In the genomic region with DNA sequence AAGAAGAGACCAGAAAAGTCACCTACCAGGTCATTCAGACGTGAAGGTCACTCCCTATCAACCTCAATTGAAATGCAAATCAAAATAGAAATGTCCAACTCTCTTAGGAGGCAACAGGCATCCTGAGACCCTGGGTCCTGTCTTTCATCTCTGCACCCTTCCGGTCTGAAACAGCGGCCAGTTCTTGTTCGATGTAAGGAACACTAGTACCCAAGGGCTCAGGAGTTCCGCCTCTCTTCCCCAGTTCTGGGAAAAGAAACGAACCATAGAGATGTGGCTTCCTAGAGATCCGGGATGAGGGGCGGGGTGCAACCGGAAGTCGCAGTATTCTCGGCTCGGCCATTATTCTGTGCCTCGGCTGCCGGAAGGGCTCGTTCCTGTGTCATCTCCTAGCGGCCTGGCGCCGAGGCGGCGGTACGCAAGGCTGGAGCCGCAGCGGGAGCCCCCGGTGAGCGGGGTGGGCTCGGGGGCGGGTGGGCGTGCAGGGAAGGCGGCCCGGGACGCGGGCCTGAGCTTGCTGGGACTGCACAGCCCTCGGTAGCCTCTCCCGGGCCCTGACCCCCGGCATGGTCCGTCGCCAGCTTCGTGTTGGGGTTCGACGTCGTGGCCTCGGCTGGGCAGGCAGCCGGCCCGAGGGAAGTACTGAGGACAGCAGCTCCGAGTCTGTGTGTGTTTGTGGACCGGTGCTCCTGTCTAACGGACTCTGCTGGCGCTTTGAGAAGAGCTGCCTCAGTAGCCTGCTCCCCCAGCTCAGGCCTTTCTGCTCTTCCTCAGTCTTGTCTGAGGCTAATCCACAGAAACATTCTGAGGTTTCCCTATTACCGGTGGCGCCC, we compare ENCODE assay signal across 1 cellular context.
TF ChIP-seq lines count a peak whose summit lies in the region.

A gene (plus strand): TSS at position 341 of the 833 bp plus-strand sequence. CDS start 4,119 bp downstream, outside the sequence.

TF ChIP-seq in K562, 482 proteins besides CTCF, POLR2A, EP300 and RAD21 (continued from another document and continues in another):
- TF ChIP-seq, protein P1, sequence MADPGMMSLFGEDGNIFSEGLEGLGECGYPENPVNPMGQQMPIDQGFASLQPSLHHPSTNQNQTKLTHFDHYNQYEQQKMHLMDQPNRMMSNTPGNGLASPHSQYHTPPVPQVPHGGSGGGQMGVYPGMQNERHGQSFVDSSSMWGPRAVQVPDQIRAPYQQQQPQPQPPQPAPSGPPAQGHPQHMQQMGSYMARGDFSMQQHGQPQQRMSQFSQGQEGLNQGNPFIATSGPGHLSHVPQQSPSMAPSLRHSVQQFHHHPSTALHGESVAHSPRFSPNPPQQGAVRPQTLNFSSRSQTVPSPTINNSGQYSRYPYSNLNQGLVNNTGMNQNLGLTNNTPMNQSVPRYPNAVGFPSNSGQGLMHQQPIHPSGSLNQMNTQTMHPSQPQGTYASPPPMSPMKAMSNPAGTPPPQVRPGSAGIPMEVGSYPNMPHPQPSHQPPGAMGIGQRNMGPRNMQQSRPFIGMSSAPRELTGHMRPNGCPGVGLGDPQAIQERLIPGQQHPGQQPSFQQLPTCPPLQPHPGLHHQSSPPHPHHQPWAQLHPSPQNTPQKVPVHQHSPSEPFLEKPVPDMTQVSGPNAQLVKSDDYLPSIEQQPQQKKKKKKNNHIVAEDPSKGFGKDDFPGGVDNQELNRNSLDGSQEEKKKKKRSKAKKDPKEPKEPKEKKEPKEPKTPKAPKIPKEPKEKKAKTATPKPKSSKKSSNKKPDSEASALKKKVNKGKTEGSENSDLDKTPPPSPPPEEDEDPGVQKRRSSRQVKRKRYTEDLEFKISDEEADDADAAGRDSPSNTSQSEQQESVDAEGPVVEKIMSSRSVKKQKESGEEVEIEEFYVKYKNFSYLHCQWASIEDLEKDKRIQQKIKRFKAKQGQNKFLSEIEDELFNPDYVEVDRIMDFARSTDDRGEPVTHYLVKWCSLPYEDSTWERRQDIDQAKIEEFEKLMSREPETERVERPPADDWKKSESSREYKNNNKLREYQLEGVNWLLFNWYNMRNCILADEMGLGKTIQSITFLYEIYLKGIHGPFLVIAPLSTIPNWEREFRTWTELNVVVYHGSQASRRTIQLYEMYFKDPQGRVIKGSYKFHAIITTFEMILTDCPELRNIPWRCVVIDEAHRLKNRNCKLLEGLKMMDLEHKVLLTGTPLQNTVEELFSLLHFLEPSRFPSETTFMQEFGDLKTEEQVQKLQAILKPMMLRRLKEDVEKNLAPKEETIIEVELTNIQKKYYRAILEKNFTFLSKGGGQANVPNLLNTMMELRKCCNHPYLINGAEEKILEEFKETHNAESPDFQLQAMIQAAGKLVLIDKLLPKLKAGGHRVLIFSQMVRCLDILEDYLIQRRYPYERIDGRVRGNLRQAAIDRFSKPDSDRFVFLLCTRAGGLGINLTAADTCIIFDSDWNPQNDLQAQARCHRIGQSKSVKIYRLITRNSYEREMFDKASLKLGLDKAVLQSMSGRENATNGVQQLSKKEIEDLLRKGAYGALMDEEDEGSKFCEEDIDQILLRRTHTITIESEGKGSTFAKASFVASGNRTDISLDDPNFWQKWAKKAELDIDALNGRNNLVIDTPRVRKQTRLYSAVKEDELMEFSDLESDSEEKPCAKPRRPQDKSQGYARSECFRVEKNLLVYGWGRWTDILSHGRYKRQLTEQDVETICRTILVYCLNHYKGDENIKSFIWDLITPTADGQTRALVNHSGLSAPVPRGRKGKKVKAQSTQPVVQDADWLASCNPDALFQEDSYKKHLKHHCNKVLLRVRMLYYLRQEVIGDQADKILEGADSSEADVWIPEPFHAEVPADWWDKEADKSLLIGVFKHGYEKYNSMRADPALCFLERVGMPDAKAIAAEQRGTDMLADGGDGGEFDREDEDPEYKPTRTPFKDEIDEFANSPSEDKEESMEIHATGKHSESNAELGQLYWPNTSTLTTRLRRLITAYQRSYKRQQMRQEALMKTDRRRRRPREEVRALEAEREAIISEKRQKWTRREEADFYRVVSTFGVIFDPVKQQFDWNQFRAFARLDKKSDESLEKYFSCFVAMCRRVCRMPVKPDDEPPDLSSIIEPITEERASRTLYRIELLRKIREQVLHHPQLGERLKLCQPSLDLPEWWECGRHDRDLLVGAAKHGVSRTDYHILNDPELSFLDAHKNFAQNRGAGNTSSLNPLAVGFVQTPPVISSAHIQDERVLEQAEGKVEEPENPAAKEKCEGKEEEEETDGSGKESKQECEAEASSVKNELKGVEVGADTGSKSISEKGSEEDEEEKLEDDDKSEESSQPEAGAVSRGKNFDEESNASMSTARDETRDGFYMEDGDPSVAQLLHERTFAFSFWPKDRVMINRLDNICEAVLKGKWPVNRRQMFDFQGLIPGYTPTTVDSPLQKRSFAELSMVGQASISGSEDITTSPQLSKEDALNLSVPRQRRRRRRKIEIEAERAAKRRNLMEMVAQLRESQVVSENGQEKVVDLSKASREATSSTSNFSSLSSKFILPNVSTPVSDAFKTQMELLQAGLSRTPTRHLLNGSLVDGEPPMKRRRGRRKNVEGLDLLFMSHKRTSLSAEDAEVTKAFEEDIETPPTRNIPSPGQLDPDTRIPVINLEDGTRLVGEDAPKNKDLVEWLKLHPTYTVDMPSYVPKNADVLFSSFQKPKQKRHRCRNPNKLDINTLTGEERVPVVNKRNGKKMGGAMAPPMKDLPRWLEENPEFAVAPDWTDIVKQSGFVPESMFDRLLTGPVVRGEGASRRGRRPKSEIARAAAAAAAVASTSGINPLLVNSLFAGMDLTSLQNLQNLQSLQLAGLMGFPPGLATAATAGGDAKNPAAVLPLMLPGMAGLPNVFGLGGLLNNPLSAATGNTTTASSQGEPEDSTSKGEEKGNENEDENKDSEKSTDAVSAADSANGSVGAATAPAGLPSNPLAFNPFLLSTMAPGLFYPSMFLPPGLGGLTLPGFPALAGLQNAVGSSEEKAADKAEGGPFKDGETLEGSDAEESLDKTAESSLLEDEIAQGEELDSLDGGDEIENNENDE (IDR thresholded peaks at IDR 0.05; ENCODE audit: low read depth, low read length) = no peak
- TF ChIP-seq, protein P2, sequence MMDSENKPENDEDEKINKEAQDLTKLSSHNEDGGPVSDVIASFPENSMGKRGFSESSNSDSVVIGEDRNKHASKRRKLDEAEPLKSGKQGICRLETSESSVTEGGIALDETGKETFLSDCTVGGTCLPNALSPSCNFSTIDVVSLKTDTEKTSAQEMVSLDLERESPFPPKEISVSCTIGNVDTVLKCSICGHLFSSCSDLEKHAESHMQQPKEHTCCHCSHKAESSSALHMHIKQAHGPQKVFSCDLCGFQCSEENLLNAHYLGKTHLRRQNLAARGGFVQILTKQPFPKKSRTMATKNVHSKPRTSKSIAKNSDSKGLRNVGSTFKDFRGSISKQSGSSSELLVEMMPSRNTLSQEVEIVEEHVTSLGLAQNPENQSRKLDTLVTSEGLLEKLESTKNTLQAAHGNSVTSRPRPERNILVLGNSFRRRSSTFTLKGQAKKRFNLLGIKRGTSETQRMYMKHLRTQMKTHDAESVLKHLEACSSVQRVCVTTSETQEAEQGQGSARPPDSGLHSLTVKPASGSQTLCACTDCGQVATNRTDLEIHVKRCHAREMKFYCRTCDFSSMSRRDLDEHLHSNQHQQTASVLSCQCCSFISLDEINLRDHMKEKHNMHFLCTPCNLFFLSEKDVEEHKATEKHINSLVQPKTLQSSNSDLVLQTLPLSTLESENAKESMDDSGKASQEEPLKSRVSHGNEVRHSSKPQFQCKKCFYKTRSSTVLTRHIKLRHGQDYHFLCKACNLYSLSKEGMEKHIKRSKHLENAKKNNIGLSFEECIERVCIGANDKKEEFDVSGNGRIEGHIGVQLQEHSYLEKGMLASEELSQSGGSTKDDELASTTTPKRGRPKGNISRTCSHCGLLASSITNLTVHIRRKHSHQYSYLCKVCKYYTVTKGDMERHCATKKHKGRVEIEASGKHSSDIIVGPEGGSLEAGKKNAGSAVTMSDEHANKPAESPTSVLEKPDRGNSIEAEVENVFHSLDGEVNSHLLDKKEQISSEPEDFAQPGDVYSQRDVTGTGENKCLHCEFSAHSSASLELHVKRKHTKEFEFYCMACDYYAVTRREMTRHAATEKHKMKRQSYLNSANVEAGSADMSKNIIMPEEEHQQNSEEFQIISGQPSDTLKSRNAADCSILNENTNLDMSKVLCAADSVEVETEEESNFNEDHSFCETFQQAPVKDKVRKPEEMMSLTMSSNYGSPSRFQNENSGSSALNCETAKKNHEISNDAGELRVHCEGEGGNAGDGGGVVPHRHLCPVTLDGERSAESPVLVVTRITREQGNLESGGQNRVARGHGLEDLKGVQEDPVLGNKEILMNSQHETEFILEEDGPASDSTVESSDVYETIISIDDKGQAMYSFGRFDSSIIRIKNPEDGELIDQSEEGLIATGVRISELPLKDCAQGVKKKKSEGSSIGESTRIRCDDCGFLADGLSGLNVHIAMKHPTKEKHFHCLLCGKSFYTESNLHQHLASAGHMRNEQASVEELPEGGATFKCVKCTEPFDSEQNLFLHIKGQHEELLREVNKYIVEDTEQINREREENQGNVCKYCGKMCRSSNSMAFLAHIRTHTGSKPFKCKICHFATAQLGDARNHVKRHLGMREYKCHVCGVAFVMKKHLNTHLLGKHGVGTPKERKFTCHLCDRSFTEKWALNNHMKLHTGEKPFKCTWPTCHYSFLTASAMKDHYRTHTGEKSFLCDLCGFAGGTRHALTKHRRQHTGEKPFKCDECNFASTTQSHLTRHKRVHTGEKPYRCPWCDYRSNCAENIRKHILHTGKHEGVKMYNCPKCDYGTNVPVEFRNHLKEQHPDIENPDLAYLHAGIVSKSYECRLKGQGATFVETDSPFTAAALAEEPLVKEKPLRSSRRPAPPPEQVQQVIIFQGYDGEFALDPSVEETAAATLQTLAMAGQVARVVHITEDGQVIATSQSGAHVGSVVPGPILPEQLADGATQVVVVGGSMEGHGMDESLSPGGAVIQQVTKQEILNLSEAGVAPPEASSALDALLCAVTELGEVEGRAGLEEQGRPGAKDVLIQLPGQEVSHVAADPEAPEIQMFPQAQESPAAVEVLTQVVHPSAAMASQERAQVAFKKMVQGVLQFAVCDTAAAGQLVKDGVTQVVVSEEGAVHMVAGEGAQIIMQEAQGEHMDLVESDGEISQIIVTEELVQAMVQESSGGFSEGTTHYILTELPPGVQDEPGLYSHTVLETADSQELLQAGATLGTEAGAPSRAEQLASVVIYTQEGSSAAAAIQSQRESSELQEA (IDR thresholded peaks at IDR 0.05; ENCODE audit: low read depth) = no peak
- TF ChIP-seq, protein P3, sequence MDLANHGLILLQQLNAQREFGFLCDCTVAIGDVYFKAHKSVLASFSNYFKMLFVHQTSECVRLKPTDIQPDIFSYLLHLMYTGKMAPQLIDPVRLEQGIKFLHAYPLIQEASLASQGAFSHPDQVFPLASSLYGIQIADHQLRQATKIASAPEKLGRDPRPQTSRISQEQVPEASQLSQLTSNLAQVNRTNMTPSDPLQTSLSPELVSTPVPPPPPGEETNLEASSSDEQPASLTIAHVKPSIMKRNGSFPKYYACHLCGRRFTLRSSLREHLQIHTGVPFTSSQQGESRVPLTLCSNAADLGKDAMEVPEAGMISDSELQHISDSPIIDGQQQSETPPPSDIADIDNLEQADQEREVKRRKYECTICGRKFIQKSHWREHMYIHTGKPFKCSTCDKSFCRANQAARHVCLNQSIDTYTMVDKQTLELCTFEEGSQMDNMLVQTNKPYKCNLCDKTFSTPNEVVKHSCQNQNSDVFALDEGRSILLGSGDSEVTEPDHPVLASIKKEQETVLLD (IDR thresholded peaks at IDR 0.05) = no peak
- TF ChIP-seq, protein P4, sequence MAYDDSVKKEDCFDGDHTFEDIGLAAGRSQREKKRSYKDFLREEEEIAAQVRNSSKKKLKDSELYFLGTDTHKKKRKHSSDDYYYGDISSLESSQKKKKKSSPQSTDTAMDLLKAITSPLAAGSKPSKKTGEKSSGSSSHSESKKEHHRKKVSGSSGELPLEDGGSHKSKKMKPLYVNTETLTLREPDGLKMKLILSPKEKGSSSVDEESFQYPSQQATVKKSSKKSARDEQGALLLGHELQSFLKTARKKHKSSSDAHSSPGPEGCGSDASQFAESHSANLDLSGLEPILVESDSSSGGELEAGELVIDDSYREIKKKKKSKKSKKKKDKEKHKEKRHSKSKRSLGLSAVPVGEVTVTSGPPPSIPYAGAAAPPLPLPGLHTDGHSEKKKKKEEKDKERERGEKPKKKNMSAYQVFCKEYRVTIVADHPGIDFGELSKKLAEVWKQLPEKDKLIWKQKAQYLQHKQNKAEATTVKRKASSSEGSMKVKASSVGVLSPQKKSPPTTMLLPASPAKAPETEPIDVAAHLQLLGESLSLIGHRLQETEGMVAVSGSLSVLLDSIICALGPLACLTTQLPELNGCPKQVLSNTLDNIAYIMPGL (CRISPR knock-in tag; IDR thresholded peaks at IDR 0.05) = no peak
- TF ChIP-seq KLF1 (tag; IDR thresholded peaks at IDR 0.05) (peak; percentile 95), NR2C2 (CRISPR knock-in tag; IDR thresholded peaks at IDR 0.05) (no peak; the same call in 1 of the 2 replicates), NR2C2 (tag; IDR thresholded peaks at IDR 0.05) (peak; percentile 91), ZNF75A (CRISPR knock-in tag; IDR thresholded peaks at IDR 0.05) (no peak), ZNF263 (CRISPR knock-in tag; IDR thresholded peaks at IDR 0.05; ENCODE audit: borderline replicate concordance) (no peak)
- TF ChIP-seq, protein P5, sequence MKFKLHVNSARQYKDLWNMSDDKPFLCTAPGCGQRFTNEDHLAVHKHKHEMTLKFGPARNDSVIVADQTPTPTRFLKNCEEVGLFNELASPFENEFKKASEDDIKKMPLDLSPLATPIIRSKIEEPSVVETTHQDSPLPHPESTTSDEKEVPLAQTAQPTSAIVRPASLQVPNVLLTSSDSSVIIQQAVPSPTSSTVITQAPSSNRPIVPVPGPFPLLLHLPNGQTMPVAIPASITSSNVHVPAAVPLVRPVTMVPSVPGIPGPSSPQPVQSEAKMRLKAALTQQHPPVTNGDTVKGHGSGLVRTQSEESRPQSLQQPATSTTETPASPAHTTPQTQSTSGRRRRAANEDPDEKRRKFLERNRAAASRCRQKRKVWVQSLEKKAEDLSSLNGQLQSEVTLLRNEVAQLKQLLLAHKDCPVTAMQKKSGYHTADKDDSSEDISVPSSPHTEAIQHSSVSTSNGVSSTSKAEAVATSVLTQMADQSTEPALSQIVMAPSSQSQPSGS (CRISPR knock-in tag; IDR thresholded peaks at IDR 0.05) = no peak
- TF ChIP-seq, protein P6, sequence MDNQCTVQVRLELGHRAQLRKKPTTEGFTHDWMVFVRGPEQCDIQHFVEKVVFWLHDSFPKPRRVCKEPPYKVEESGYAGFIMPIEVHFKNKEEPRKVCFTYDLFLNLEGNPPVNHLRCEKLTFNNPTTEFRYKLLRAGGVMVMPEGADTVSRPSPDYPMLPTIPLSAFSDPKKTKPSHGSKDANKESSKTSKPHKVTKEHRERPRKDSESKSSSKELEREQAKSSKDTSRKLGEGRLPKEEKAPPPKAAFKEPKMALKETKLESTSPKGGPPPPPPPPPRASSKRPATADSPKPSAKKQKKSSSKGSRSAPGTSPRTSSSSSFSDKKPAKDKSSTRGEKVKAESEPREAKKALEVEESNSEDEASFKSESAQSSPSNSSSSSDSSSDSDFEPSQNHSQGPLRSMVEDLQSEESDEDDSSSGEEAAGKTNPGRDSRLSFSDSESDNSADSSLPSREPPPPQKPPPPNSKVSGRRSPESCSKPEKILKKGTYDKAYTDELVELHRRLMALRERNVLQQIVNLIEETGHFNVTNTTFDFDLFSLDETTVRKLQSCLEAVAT (IDR thresholded peaks at IDR 0.05) = no peak
- TF ChIP-seq, protein P7, sequence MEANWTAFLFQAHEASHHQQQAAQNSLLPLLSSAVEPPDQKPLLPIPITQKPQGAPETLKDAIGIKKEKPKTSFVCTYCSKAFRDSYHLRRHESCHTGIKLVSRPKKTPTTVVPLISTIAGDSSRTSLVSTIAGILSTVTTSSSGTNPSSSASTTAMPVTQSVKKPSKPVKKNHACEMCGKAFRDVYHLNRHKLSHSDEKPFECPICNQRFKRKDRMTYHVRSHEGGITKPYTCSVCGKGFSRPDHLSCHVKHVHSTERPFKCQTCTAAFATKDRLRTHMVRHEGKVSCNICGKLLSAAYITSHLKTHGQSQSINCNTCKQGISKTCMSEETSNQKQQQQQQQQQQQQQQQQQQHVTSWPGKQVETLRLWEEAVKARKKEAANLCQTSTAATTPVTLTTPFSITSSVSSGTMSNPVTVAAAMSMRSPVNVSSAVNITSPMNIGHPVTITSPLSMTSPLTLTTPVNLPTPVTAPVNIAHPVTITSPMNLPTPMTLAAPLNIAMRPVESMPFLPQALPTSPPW (CRISPR knock-in tag; IDR thresholded peaks at IDR 0.05) = peak; percentile 85
